Comparison of ENCODE assay signal across 22 cellular contexts in the genomic region with DNA sequence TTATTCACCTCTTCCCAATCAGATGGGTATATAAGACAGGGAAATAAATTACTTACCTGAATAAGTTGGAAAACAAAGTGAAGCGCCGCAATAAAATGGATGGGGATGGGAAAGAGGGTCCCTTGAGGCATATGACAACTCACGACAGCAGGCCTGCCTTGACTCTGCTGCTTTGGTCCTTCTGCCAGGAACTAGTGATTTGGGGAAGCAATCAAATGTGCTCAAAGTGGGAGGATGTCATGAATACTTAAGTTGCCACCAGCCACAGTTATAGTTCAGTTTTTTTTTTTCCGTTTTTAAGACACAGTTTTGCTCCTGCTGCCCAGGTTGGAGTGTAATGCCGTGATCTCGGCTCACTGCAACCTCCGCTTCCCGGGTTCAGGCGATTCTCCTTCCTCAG.
"Had no signal": no experiment of that assay in that cellular context is flagged by ENCODE, and none has a peak within 500 bp of the region (broad histone marks: within the 10 kb centered on the region; RNA-seq: fewer than 3 reads in every experiment).

No MANE protein-coding gene starts in this region.

- H3K27ac Mint-ChIP-seq: activated CD4-positive, alpha-beta memory T cell treated with anti-CD3 and anti-CD28 coated beads, Interleukin-2, amount 10 ng/mL, durations not matched to agents 7 days and 5 days; T-cell had no signal

- H3K27me3 Mint-ChIP-seq: activated CD4-positive, alpha-beta memory T cell treated with anti-CD3 and anti-CD28 coated beads, Interleukin-2, amount 10 ng/mL, durations not matched to agents 7 days and 5 days; naive thymus-derived CD8-positive, alpha-beta T cell; T-cell had no signal

- H3K36me3 ChIP-seq: right atrium auricular region had no signal

- H3K9me3 Mint-ChIP-seq: activated CD4-positive, alpha-beta memory T cell treated with anti-CD3 and anti-CD28 coated beads, Interleukin-2, amount 10 ng/mL, durations not matched to agents 7 days and 5 days; activated naive CD4-positive, alpha-beta T cell treated with anti-CD3 and anti-CD28 coated beads, Interleukin-2, amount 50 U/mL, for 72 hours; activated T-cell treated with anti-CD3 and anti-CD28 coated beads, Interleukin-2, amount 50 U/mL, for 4 hours; naive thymus-derived CD8-positive, alpha-beta T cell; T-cell had no signal

- H3K9me3 ChIP-seq: right atrium auricular region, transverse colon had no signal

- H3K27me3 ChIP-seq: foreskin keratinocyte, right atrium auricular region, transverse colon had no signal

- DNase-seq: activated CD4-positive, alpha-beta memory T cell treated with anti-CD3 and anti-CD28 coated beads, Interleukin-2, amount 10 ng/mL, durations not matched to agents 7 days and 5 days; activated CD4-positive, alpha-beta T cell treated with anti-CD3 and anti-CD28 coated beads for 1 hour; activated gamma-delta T cell; activated T-cell treated with anti-CD3 and anti-CD28 coated beads, Interleukin-2, amount 50 U/mL, for 4 hours; amniotic stem cell; central memory CD4-positive, alpha-beta T cell; cortex of kidney; effector CD8-positive, alpha-beta T cell; foreskin keratinocyte; head of caudate nucleus; kidney glomerular epithelial cell; left ventricle myocardium superior; mesenchymal stem cell; naive thymus-derived CD8-positive, alpha-beta T cell; small intestine; stimulated activated CD4-positive, alpha-beta T cell treated with anti-CD3 and anti-CD28 coated beads, Interleukin-4, amount 100 ng/mL, for 24 hours; stimulated activated naive CD4-positive, alpha-beta T cell treated with Interleukin-2 at 50 U/mL for 16 hours; T-cell; T-helper 9 cell; transverse colon had no signal

- H3K4me3 Mint-ChIP-seq: activated CD4-positive, alpha-beta memory T cell treated with anti-CD3 and anti-CD28 coated beads, Interleukin-2, amount 10 ng/mL, durations not matched to agents 7 days and 5 days; activated T-cell treated with anti-CD3 and anti-CD28 coated beads, Interleukin-2, amount 50 U/mL, for 4 hours; T-cell had no signal

- ATAC-seq: activated naive CD4-positive, alpha-beta T cell treated with anti-CD3 and anti-CD28 coated beads, Interleukin-2, amount 50 U/mL, for 72 hours; activated T-cell treated with anti-CD3 and anti-CD28 coated beads, Interleukin-2, amount 50 U/mL, for 4 hours; foreskin keratinocyte; left ventricle myocardium superior; naive thymus-derived CD8-positive, alpha-beta T cell; T-cell had no signal

- H3K27ac ChIP-seq: foreskin keratinocyte, right atrium auricular region, transverse colon had no signal

- H3K4me3 ChIP-seq: right atrium auricular region, transverse colon had no signal
